In the genomic region with DNA sequence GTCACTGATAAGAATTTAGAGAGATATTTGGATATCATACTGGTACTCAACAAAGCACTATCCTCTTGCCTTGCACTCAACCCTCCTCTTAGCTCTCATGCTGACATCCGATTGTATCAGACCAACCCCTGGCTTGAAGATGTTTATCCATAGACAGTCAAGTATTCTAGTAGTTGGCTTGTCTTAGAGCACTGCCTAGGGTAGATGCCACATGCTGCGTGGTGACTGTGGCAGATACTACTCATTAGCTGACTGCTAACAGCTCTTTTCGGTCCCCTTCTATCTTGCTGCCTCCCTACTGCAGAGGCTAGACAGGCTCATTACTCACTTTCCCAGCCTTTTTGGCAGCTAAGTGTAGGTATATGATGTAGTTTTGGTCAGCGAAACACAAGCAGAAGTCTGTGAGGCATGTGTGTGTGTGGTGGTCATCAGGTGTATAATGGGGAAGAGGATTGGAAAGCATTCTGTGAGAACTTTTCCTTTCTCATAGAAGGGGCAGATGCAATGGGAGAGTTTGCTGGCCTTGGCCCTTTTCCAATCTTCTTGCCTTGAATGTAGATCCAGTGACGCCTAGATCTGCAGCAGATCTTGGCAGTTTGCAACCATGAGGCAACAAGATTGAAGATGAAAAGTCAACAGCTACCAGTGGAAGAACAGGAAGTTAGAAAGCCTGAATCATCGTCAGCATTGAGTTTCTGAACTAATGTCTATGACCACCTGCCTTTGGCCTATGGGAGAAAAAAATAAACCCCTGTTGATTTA, we compare ENCODE assay signal across 8 cellular contexts. TPM values are rescaled to one million over a fixed set of nuclear protein-coding genes. Genes with fewer than 3 reads are reported as not detected.
A peak's percentile ranks its signal among the peaks of the same experiment; 100 is the strongest.
DNase-seq lines count a peak whose midpoint lies in the region; ATAC-seq and TF ChIP-seq lines count a peak whose summit lies in the region.
"Had no signal": no experiment of that assay in that cellular context is flagged by ENCODE, and none has a peak within 500 bp of the region (broad histone marks: within the 10 kb centered on the region; RNA-seq: fewer than 3 reads in every experiment).

No MANE protein-coding gene starts in this region.

- H3K27ac ChIP-seq in esophagus squamous epithelium: peak overlapping the region; percentile 31 to 86 (median 72)

- H3K4me3 Mint-ChIP-seq in stimulated activated memory B cell treated with anti-CD40 and anti-IgM and Interleukin-4, amounts not matched to agents 10 μg/mL and 1 μg/mL and 100 μg/mL, for 72 hours: no peak overlapping the region
- H3K4me3 Mint-ChIP-seq: mesothelial cell of epicardium had no signal

- H3K36me3 ChIP-seq in esophagus squamous epithelium: no peaks in the 10 kb centered on the region

- ATAC-seq in stimulated activated memory B cell treated with anti-CD40 and anti-IgM and Interleukin-4, amounts not matched to agents 10 μg/mL and 1 μg/mL and 100 μg/mL, for 72 hours: no peak
- ATAC-seq in HG03159 (IDR thresholded peaks at IDR 0.05; ENCODE audit: unreplicated experiment): no peak

- H3K36me3 Mint-ChIP-seq in stimulated activated memory B cell treated with anti-CD40 and anti-IgM and Interleukin-4, amounts not matched to agents 10 μg/mL and 1 μg/mL and 100 μg/mL, for 72 hours: no peaks in the 10 kb centered on the region
- H3K36me3 Mint-ChIP-seq: mesothelial cell of epicardium had no signal

- H3K4me3 ChIP-seq in esophagus squamous epithelium: no peak overlapping the region

- H3K27me3 ChIP-seq in esophagus squamous epithelium: no peaks in the 10 kb centered on the region

- intact Hi-C loops in esophagus squamous epithelium (cut with DNase I): no loop called here

- WGBS in esophagus squamous epithelium, 2 donors: 59 to 63% methylated on average over 5 to 6 of the region's 6 CpGs

- peaks cover 23 to 81% (median 43%) of the 10 kb centered on the region in 3 donors for H3K4me1 ChIP-seq in esophagus squamous epithelium

- no peak for TF ChIP-seq CTCF in esophagus squamous epithelium (IDR thresholded peaks at IDR 0.05)

- no peaks in the 10 kb centered on the region for H3K9me3 Mint-ChIP-seq in stimulated activated memory B cell treated with anti-CD40 and anti-IgM and Interleukin-4, amounts not matched to agents 10 μg/mL and 1 μg/mL and 100 μg/mL, for 72 hours
- H3K9me3 Mint-ChIP-seq: mesothelial cell of epicardium had no signal

- DNase-seq in HT1080 (ENCODE audit: low read depth) (peak; percentile 86), SIG-M5 treated with dmso at 0.1 percent for 504 hours (lab: John Stamatoyannopoulos, UW; ENCODE audit: unreplicated experiment) (peak; percentile 94), esophagus squamous epithelium (lab: John Stamatoyannopoulos, UW) (no peak), SW 1271 (lab: John Stamatoyannopoulos, UW) (no peak), cortex of kidney (lab: John Stamatoyannopoulos, UW) (no peak)

- TF ChIP-seq POLR2A in esophagus squamous epithelium (IDR thresholded peaks at IDR 0.05): no peak

- H3K9me3 ChIP-seq in esophagus squamous epithelium: no peaks in the 10 kb centered on the region

- no peaks in the 10 kb centered on the region for H3K27me3 Mint-ChIP-seq in stimulated activated memory B cell treated with anti-CD40 and anti-IgM and Interleukin-4, amounts not matched to agents 10 μg/mL and 1 μg/mL and 100 μg/mL, for 72 hours

- H3K4me1 Mint-ChIP-seq in stimulated activated memory B cell treated with anti-CD40 and anti-IgM and Interleukin-4, amounts not matched to agents 10 μg/mL and 1 μg/mL and 100 μg/mL, for 72 hours: peaks cover 75% of the 10 kb centered on the region

- H3K27ac Mint-ChIP-seq in stimulated activated memory B cell treated with anti-CD40 and anti-IgM and Interleukin-4, amounts not matched to agents 10 μg/mL and 1 μg/mL and 100 μg/mL, for 72 hours: peak overlapping the region; percentile 80
- H3K27ac Mint-ChIP-seq: mesothelial cell of epicardium had no signal

RNA-seq across cellular contexts. Expression of a gene that starts 4.4 kb away (rescaled TPM):
- 17.1 and 19.1 TPM in 2 replicates for total RNA-seq in HT1080 (2014; rRNA removed; shearing (Covaris generic))
- 26.9 and 30.2 TPM in 2 replicates for polyA plus RNA-seq in HT1080 (2015; cell fraction: cytosol; rRNA removed)
- 36.6 and 42.1 TPM in 2 replicates for polyA plus RNA-seq in HT1080 (2015; cell fraction: nucleus; rRNA removed)
- 10 to 100 TPM; 33.8 to 96.8 (median 84.8) TPM for total RNA-seq in esophagus squamous epithelium

RNA-seq across cellular contexts. Expression of a gene that starts 50.1 kb away (rescaled TPM):
- total RNA-seq in HT1080 (2014; rRNA removed; shearing (Covaris generic)): not detected in 2 replicates
- polyA plus RNA-seq in HT1080 (2015; cell fraction: cytosol; rRNA removed): not detected in 2 replicates
- not detected in 2 replicates for polyA plus RNA-seq in HT1080 (2015; cell fraction: nucleus; rRNA removed)
- not detected for total RNA-seq in esophagus squamous epithelium
- total RNA-seq: mesothelial cell of epicardium had no signal

Comparison
In these comparisons a context has a peak if more than half of its experiments do, and no peak if none do; other contexts are left out.
1. DNase-seq: peak in HT1080 (single experiment) and SIG-M5 treated with dmso at 0.1 percent for 504 hours (single experiment); none in esophagus squamous epithelium (single experiment), SW 1271 (0 of 2) and cortex of kidney (single experiment).